Comparison of ENCODE assay signal across 32 cellular contexts in the genomic region with DNA sequence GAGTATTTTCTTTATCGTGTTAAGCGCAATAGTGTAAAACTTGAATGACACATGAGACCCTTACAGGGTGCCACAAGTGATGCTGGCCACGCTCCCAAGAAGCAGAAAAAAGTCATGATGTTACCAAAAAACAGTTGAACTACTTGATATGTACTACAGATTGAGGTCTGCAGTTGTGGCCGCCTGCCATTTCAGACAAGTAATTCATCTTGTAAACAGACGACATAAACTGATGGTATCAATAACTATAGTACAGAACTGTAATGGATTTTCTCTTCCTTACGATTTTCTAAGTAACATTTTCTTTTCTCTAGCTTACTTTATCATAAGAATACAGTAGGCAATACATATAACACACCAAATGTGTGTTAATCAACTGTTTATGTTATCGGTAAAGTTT. TPM values are rescaled to one million over a fixed set of nuclear protein-coding genes. Genes with fewer than 3 reads are reported as not detected.
DNase-seq lines count a peak whose midpoint lies in the region; ATAC-seq and TF ChIP-seq lines count a peak whose summit lies in the region.
"Had no signal": no experiment of that assay in that cellular context is flagged by ENCODE, and none has a peak within 500 bp of the region (broad histone marks: within the 10 kb centered on the region; RNA-seq: fewer than 3 reads in every experiment).

No MANE protein-coding gene starts in this region.

- H3K27ac Mint-ChIP-seq in activated T-helper 17 cell treated with anti-CD3 and anti-CD28 coated beads, Interleukin-2, amount 50 U/mL, for 72 hours = no peak overlapping the region
- no peak overlapping the region for H3K27ac Mint-ChIP-seq in natural killer cell treated with Interleukin-12 subunit alpha and Interleukin-12 subunit beta and Interleukin-15 and Interleukin-18, amount 100 ng/mL, for 72 hours
- H3K27ac Mint-ChIP-seq: activated CD8-positive, alpha-beta T cell treated with anti-CD3 and anti-CD28 coated beads for 36 hours; activated naive CD4-positive, alpha-beta T cell treated with anti-CD3 and anti-CD28 coated beads for 36 hours; activated T-helper 1 cell treated with anti-CD3 and anti-CD28 coated beads, Interleukin-12 subunit alpha, Interleukin-12 subunit beta, Interleukin-2, Interleukin-4 antibody, amounts not matched to agents 30 ng/mL and 10 ng/mL and 1 ng/mL, durations not matched to agents 14 hours and 24 hours and 36 hours; naive thymus-derived CD4-positive, alpha-beta T cell had no signal

- TF ChIP-seq POLR2A in IMR-90 (IDR thresholded peaks at IDR 0.05; ENCODE audit: low read depth, low read length) = no peak

- no peak overlapping the region for H3K4me3 ChIP-seq in IMR-90 (ENCODE audit: insufficient read depth, low read depth, low read length)
- peak overlapping the region; percentile 24 for H3K4me3 ChIP-seq in fibroblast of pulmonary artery (replicated peaks; ENCODE audit: low read depth, low read length)
- peak overlapping the region in 1 of 3 donors; percentile 17 for H3K4me3 ChIP-seq in skeletal muscle tissue (ENCODE audit: low read length in 3 of 3)
- H3K4me3 ChIP-seq: body of pancreas, prostate gland, tibial artery had no signal

- no peak overlapping the region for H3K9ac ChIP-seq in IMR-90 (ENCODE audit: low read depth, low read length)
- H3K9ac ChIP-seq in skeletal muscle tissue (ENCODE audit: low read depth in 1 of 3, low read length in 3 of 3) = peak overlapping the region in 2 of 3 donors; percentile 33 to 35

- H3K9me3 ChIP-seq in IMR-90 (ENCODE audit: control insufficient read depth, insufficient read depth, low read length) (no peaks in the 10 kb centered on the region), skeletal muscle tissue (ENCODE audit: control insufficient read depth in 3 of 3, low read length in 3 of 3) (no peaks in the 10 kb centered on the region)
- H3K9me3 ChIP-seq: body of pancreas, prostate gland, tibial artery had no signal

- H3K18ac ChIP-seq in IMR-90 (ENCODE audit: low read depth, low read length) = no peak overlapping the region

- H2AK9ac ChIP-seq in IMR-90 (replicated peaks; ENCODE audit: low read depth, low read length, poor library complexity) = no peak overlapping the region

- 0 out of 2 replicates have a peak overlapping the region, but pooled peaks have one; percentile 29 for H3K14ac ChIP-seq in IMR-90 (replicated peaks; ENCODE audit: low read depth, low read length)

- no peaks in the 10 kb centered on the region for H3K9me3 Mint-ChIP-seq in activated T-helper 17 cell treated with anti-CD3 and anti-CD28 coated beads, Interleukin-2, amount 50 U/mL, for 72 hours
- no peaks in the 10 kb centered on the region for H3K9me3 Mint-ChIP-seq in natural killer cell treated with Interleukin-12 subunit alpha and Interleukin-12 subunit beta and Interleukin-15 and Interleukin-18, amount 100 ng/mL, for 72 hours
- H3K9me3 Mint-ChIP-seq: activated CD8-positive, alpha-beta T cell treated with anti-CD3 and anti-CD28 coated beads for 36 hours; activated naive CD4-positive, alpha-beta T cell treated with anti-CD3 and anti-CD28 coated beads for 36 hours; activated T-helper 1 cell treated with anti-CD3 and anti-CD28 coated beads, Interleukin-12 subunit alpha, Interleukin-12 subunit beta, Interleukin-2, Interleukin-4 antibody, amounts not matched to agents 30 ng/mL and 10 ng/mL and 1 ng/mL, durations not matched to agents 14 hours and 24 hours and 36 hours; naive thymus-derived CD4-positive, alpha-beta T cell had no signal

- peaks cover 0 to 30% of the 10 kb centered on the region in 2 experiments; a peak in 2 of 4 replicates for H3K79me1 ChIP-seq in IMR-90 (ENCODE audit: low read depth in 1 of 2, low read length in 2 of 2)

- H2BK20ac ChIP-seq in IMR-90 (ENCODE audit: low read depth, low read length) = no peak overlapping the region

- H3K56ac ChIP-seq in IMR-90 (ENCODE audit: extremely low read depth, insufficient read depth, low read length) = no peak overlapping the region

- no peak for TF ChIP-seq RAD21 in IMR-90 (IDR thresholded peaks at IDR 0.05; ENCODE audit: low read length)

- peaks cover 19% of the 10 kb centered on the region for H3K36me3 ChIP-seq in IMR-90 (ENCODE audit: control insufficient read depth, insufficient read depth, low read length)
- H3K36me3 ChIP-seq in skeletal muscle tissue (ENCODE audit: control insufficient read depth in 3 of 3, insufficient read depth in 3 of 3, low read length in 3 of 3) = peaks cover 4 to 11% (median 11%) of the 10 kb centered on the region in 3 donors
- H3K36me3 ChIP-seq: prostate gland had no signal

- DNase-seq in IMR-90 = no peak
- DNase-seq in fibroblast of pulmonary artery (ENCODE audit: low read depth) = no peak
- no peak for DNase-seq in natural killer cell treated with Interleukin-12 subunit alpha and Interleukin-12 subunit beta and Interleukin-15 and Interleukin-18, amount 100 ng/mL, for 72 hours (ENCODE audit: low spot score)
- DNase-seq in GM13977 (ENCODE audit: low spot score) = no peak
- DNase-seq: activated CD8-positive, alpha-beta memory T cell treated with anti-CD3 and anti-CD28 coated beads, Interleukin-2, amount 50 U/mL, for 48 hours; activated CD8-positive, alpha-beta T cell treated with anti-CD3 and anti-CD28 coated beads for 36 hours; activated naive CD4-positive, alpha-beta T cell treated with anti-CD3 and anti-CD28 coated beads for 36 hours; body of pancreas; C1 segment of cervical spinal cord; COR-L47; DMS79 treated with DMSO at 0.1 percent for 48 hours; GDM1; head of caudate nucleus; islet precursor cell; KBM-7; MM.1S; naive thymus-derived CD4-positive, alpha-beta T cell; NCI-H2029 treated with DMSO at 0.1 percent for 48 hours; NCI-H226; SIG-M5; stimulated activated CD4-positive, alpha-beta T cell treated with anti-CD3 and anti-CD28 coated beads, Interleukin-4, amount 100 ng/mL, for 1 hour; SW 1271; tibial artery had no signal

- H2AFZ ChIP-seq in IMR-90 (replicated peaks; ENCODE audit: low read length, poor library complexity) = no peak overlapping the region

- H2AK5ac ChIP-seq in IMR-90 (ENCODE audit: low read depth, low read length) = peak overlapping the region; percentile 1; the same call in 1 of the 2 replicates

- no peaks in the 10 kb centered on the region for H3K27me3 Mint-ChIP-seq in activated T-helper 17 cell treated with anti-CD3 and anti-CD28 coated beads, Interleukin-2, amount 50 U/mL, for 72 hours
- H3K27me3 Mint-ChIP-seq in natural killer cell treated with Interleukin-12 subunit alpha and Interleukin-12 subunit beta and Interleukin-15 and Interleukin-18, amount 100 ng/mL, for 72 hours = peaks cover 7 to 11% of the 10 kb centered on the region in 2 donors
- H3K27me3 Mint-ChIP-seq: naive thymus-derived CD4-positive, alpha-beta T cell had no signal

- CTCF ChIA-PET in IMR-90 (lab: Yijun Ruan, JAX) = no interaction called here

- WGBS in IMR-90 (ENCODE audit: extremely low coverage in 2 of 2, insufficient read length in 1 of 2), 2 experiments = 48% methylated on average over 3 of the region's 7 CpGs; no CpG with 5 or more reads in 1 of the 2 experiments

- H4K8ac ChIP-seq in IMR-90 (ENCODE audit: low read depth in 2 of 2, low read length in 2 of 2) = peak overlapping the region in 1 of 2 experiments; percentile 6; a peak in 1 of 4 replicates

- H2BK120ac ChIP-seq in IMR-90 (ENCODE audit: low read depth, low read length) = no peak overlapping the region

- in situ Hi-C loops in IMR-90 (cut with MboI; ENCODE audit: low sequenced_read_pairs) = no loop called here
- in situ Hi-C loops in GM13977 (cut with MboI; ENCODE audit: low pct_unique_long_range_greater_than_20kb, low sequenced_read_pairs, unreplicated experiment) = no loop called here

- H3K4me2 ChIP-seq in IMR-90 (ENCODE audit: low read depth, low read length) = peak overlapping the region; percentile 67

- peaks cover 21% of the 10 kb centered on the region for H3K9me1 ChIP-seq in IMR-90 (ENCODE audit: insufficient read depth, low read length)

- ATAC-seq in IMR-90 (ENCODE audit: low read depth) = no peak
- ATAC-seq in activated T-helper 17 cell treated with anti-CD3 and anti-CD28 coated beads, Interleukin-2, amount 50 U/mL, for 72 hours (replicated peaks) = no peak
- no peak for ATAC-seq in natural killer cell treated with Interleukin-12 subunit alpha and Interleukin-12 subunit beta and Interleukin-15 and Interleukin-18, amount 100 ng/mL, for 72 hours
- no peak for ATAC-seq in GM21360 (IDR thresholded peaks at IDR 0.05; ENCODE audit: unreplicated experiment)
- ATAC-seq: activated CD8-positive, alpha-beta T cell treated with anti-CD3 and anti-CD28 coated beads for 36 hours; body of pancreas; naive thymus-derived CD4-positive, alpha-beta T cell; sciatic nerve had no signal

- no peak overlapping the region for H3K4ac ChIP-seq in IMR-90 (ENCODE audit: low read depth, low read length)

- no peak for TF ChIP-seq CTCF in IMR-90 (conservative IDR thresholded peaks at IDR 0.05; ENCODE audit: low read depth, low read length)
- no peak for TF ChIP-seq CTCF in fibroblast of pulmonary artery (IDR thresholded peaks at IDR 0.05; ENCODE audit: low read length, missing control alignments)
- TF ChIP-seq CTCF in GM13977 (IDR thresholded peaks at IDR 0.05; ENCODE audit: extremely low read depth, insufficient read depth, missing control alignments) = no peak

- peaks cover 59% of the 10 kb centered on the region for H4K20me1 ChIP-seq in IMR-90 (ENCODE audit: insufficient read depth, low read length)

- H3K27ac ChIP-seq in IMR-90 (ENCODE audit: insufficient read depth, low read length) (no peak overlapping the region), skeletal muscle tissue (ENCODE audit: low read depth, low read length) (no peak overlapping the region)
- H3K27ac ChIP-seq: body of pancreas, prostate gland, tibial artery had no signal

- no peak overlapping the region for H2BK15ac ChIP-seq in IMR-90 (ENCODE audit: low read depth, low read length)

- intact Hi-C loops in IMR-90 (cut with micrococcal nuclease) = no loop called here

- H4K5ac ChIP-seq in IMR-90 (ENCODE audit: low read depth, low read length) = no peak overlapping the region; the same call in 1 of the 2 replicates

- H2BK5ac ChIP-seq in IMR-90 (ENCODE audit: low read depth, low read length, poor library complexity, severe bottlenecking) = peak overlapping the region; percentile 3

- peaks cover 11% of the 10 kb centered on the region for H3K4me1 ChIP-seq in IMR-90 (ENCODE audit: control insufficient read depth, insufficient read depth, low read length)
- H3K4me1 ChIP-seq in skeletal muscle tissue (ENCODE audit: control insufficient read depth in 3 of 3, insufficient read depth in 3 of 3, low read length in 3 of 3) = peaks cover 26 to 51% (median 42%) of the 10 kb centered on the region in 3 donors
- H3K4me1 ChIP-seq: prostate gland had no signal

- dilution Hi-C loops in IMR-90 (cut with HindIII; ENCODE audit: low sequenced_read_pairs, unreplicated experiment) = no loop called here

- no TSS peak for BruUV-seq in IMR-90 (replicated peaks; lab: Mats Ljungman, UMichigan)

- H3K27me3 ChIP-seq in IMR-90 (ENCODE audit: control insufficient read depth, insufficient read depth, low read length) (no peaks in the 10 kb centered on the region), skeletal muscle tissue (ENCODE audit: control insufficient read depth in 3 of 3, insufficient read depth in 3 of 3, low read length in 3 of 3) (no peaks in the 10 kb centered on the region)
- H3K27me3 ChIP-seq: body of pancreas, tibial artery had no signal

- H3K36me3 Mint-ChIP-seq in activated T-helper 17 cell treated with anti-CD3 and anti-CD28 coated beads, Interleukin-2, amount 50 U/mL, for 72 hours (ENCODE audit: low read depth) = peaks cover 67% of the 10 kb centered on the region
- H3K36me3 Mint-ChIP-seq in natural killer cell treated with Interleukin-12 subunit alpha and Interleukin-12 subunit beta and Interleukin-15 and Interleukin-18, amount 100 ng/mL, for 72 hours = peaks cover 5% of the 10 kb centered on the region

- peak overlapping the region; percentile 87; the same call in 1 of the 2 replicates for H3K23ac ChIP-seq in IMR-90 (ENCODE audit: low read depth, low read length)

- H3K4me3 Mint-ChIP-seq in activated T-helper 17 cell treated with anti-CD3 and anti-CD28 coated beads, Interleukin-2, amount 50 U/mL, for 72 hours = peak overlapping the region; percentile 25
- no peak overlapping the region for H3K4me3 Mint-ChIP-seq in natural killer cell treated with Interleukin-12 subunit alpha and Interleukin-12 subunit beta and Interleukin-15 and Interleukin-18, amount 100 ng/mL, for 72 hours
- H3K4me3 Mint-ChIP-seq: activated CD8-positive, alpha-beta T cell treated with anti-CD3 and anti-CD28 coated beads for 36 hours; activated naive CD4-positive, alpha-beta T cell treated with anti-CD3 and anti-CD28 coated beads for 36 hours; activated T-helper 1 cell treated with anti-CD3 and anti-CD28 coated beads, Interleukin-12 subunit alpha, Interleukin-12 subunit beta, Interleukin-2, Interleukin-4 antibody, amounts not matched to agents 30 ng/mL and 10 ng/mL and 1 ng/mL, durations not matched to agents 14 hours and 24 hours and 36 hours; naive thymus-derived CD4-positive, alpha-beta T cell had no signal

- H4K91ac ChIP-seq in IMR-90 (ENCODE audit: insufficient read depth, low read depth, low read length) = no peak overlapping the region

- peaks cover 46% of the 10 kb centered on the region for H3K4me1 Mint-ChIP-seq in activated T-helper 17 cell treated with anti-CD3 and anti-CD28 coated beads, Interleukin-2, amount 50 U/mL, for 72 hours
- peaks cover 29 to 36% of the 10 kb centered on the region in 2 donors for H3K4me1 Mint-ChIP-seq in natural killer cell treated with Interleukin-12 subunit alpha and Interleukin-12 subunit beta and Interleukin-15 and Interleukin-18, amount 100 ng/mL, for 72 hours (ENCODE audit: low read depth in 2 of 2)

- POLR2A ChIA-PET in IMR-90 (lab: Charles Lee; ENCODE audit: unreplicated experiment) = no interaction called here

RNA-seq across cellular contexts. Expression of gene CD59, which starts 5.5 kb away (rescaled TPM):
- total RNA-seq in IMR-90 (2012; rRNA removed) (637 and 765 TPM in 2 replicates), skeletal muscle tissue (64.7 TPM)
- polyA plus RNA-seq in IMR-90 (2012; rRNA removed) = 1,066 and 1,140 TPM in 2 replicates
- polyA plus RNA-seq in IMR-90 (2012; cell fraction: cytosol; rRNA removed) = 293 and 869 TPM in 2 replicates
- polyA plus RNA-seq in IMR-90 (2012; cell fraction: nucleus; rRNA removed; ENCODE audit: low replicate concordance) = 63.7 and 319 TPM in 2 replicates
- 100 to 1,000 TPM in 1 of 2 donors, 10 to 100 TPM in 1; 78.1 to 147 TPM for total RNA-seq in activated T-helper 17 cell treated with anti-CD3 and anti-CD28 coated beads, Interleukin-2, amount 50 U/mL, for 72 hours
- total RNA-seq in natural killer cell treated with Interleukin-12 subunit alpha and Interleukin-12 subunit beta and Interleukin-15 and Interleukin-18, amount 100 ng/mL, for 72 hours = 10 to 100 TPM; 15.5 to 23.2 TPM

RNA-seq across cellular contexts. Expression of gene C11orf91, which starts 30.1 kb away (rescaled TPM):
- total RNA-seq in IMR-90 (2012; rRNA removed) (not detected in 2 replicates), skeletal muscle tissue (not detected)
- polyA plus RNA-seq in IMR-90 (2012; rRNA removed) = 0.10 TPM in 1 of 2 replicates, not detected in the other
- 0.27 TPM in 1 of 2 replicates, not detected in the other for polyA plus RNA-seq in IMR-90 (2012; cell fraction: cytosol; rRNA removed)
- polyA plus RNA-seq in IMR-90 (2012; cell fraction: nucleus; rRNA removed; ENCODE audit: low replicate concordance) = 0.11 and 0.21 TPM in 2 replicates
- not detected for total RNA-seq in activated T-helper 17 cell treated with anti-CD3 and anti-CD28 coated beads, Interleukin-2, amount 50 U/mL, for 72 hours
- not detected for total RNA-seq in natural killer cell treated with Interleukin-12 subunit alpha and Interleukin-12 subunit beta and Interleukin-15 and Interleukin-18, amount 100 ng/mL, for 72 hours
- total RNA-seq: activated CD8-positive, alpha-beta T cell treated with anti-CD3 and anti-CD28 coated beads for 36 hours; activated naive CD4-positive, alpha-beta T cell treated with anti-CD3 and anti-CD28 coated beads for 36 hours; body of pancreas; cerebellum; fibroblast of villous mesenchyme; liver; naive thymus-derived CD4-positive, alpha-beta T cell; prostate gland; sciatic nerve had no signal
- polyA plus RNA-seq: liver; naive thymus-derived CD4-positive, alpha-beta T cell had no signal

RNA-seq across cellular contexts. Expression of gene FBXO3, which starts 43.6 kb away (rescaled TPM):
- 51.1 and 65.3 TPM in 2 replicates for total RNA-seq in IMR-90 (2012; rRNA removed)
- polyA plus RNA-seq in IMR-90 (2012; rRNA removed) = 17.7 and 26.2 TPM in 2 replicates
- polyA plus RNA-seq in IMR-90 (2012; cell fraction: cytosol; rRNA removed) = 8.7 and 11.8 TPM in 2 replicates
- 3.5 and 32.2 TPM in 2 replicates for polyA plus RNA-seq in IMR-90 (2012; cell fraction: nucleus; rRNA removed; ENCODE audit: low replicate concordance)
- 10 to 100 TPM; 13.4 to 14.0 TPM for total RNA-seq in activated T-helper 17 cell treated with anti-CD3 and anti-CD28 coated beads, Interleukin-2, amount 50 U/mL, for 72 hours
- total RNA-seq in skeletal muscle tissue = 39.1 TPM
- total RNA-seq in natural killer cell treated with Interleukin-12 subunit alpha and Interleukin-12 subunit beta and Interleukin-15 and Interleukin-18, amount 100 ng/mL, for 72 hours = 10 to 100 TPM; 20.8 to 25.1 TPM
